ENCODE assay signal across 9 cellular contexts in the genomic region with DNA sequence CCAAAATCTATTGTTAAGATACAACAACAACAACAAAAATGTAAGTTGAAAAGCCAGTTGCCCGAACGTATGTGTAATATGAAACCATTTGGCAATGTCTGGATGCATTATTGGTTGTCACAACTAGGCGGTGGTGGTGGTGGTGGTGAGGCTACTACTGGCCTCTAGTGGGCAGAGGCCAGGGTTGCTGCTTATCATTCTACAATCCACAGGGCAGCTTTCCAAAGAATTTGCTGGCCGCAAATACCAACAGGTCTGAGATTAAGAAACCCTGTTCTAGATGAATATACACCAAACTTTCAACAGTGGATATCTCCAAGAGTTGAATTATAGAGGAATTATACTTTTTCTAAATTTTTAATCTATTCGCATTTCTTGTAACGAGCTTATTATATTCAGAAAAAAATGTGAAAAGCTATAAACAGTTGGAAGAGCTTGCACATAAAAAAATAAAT. TPM values are rescaled to one million over a fixed set of nuclear protein-coding genes. Genes with fewer than 3 reads are reported as not detected.
DNase-seq lines count a peak whose midpoint lies in the region; TF ChIP-seq lines count a peak whose summit lies in the region.
"Had no signal": no experiment of that assay in that cellular context is flagged by ENCODE, and none has a peak within 500 bp of the region (broad histone marks: within the 10 kb centered on the region; RNA-seq: fewer than 3 reads in every experiment).

No MANE protein-coding gene starts in this region.

- no peaks in the 10 kb centered on the region for H3K4me1 ChIP-seq in Caco-2

- H3K4me3 Mint-ChIP-seq in Caco-2 (ENCODE audit: unreplicated experiment): no peak overlapping the region

- H3K9ac ChIP-seq in SK-N-MC (ENCODE audit: insufficient read length): peak overlapping the region; percentile 70
- H3K9ac ChIP-seq: KMS-11 had no signal

- TF ChIP-seq CTCF in Caco-2 (IDR thresholded peaks at IDR 0.05; ENCODE audit: insufficient read depth in 1 of 2, low read depth in 1 of 2, low read length in 1 of 2, severe bottlenecking in 1 of 2, unreplicated experiment in 1 of 2): no peak

- peaks cover 13% of the 10 kb centered on the region for H3K4me1 Mint-ChIP-seq in Caco-2 (ENCODE audit: low read depth, unreplicated experiment)

- no peaks in the 10 kb centered on the region for H3K27me3 ChIP-seq in Caco-2 (replicated peaks; ENCODE audit: control insufficient read depth, insufficient read depth, low read length)

- DNase-seq in GDM1 (lab: John Stamatoyannopoulos, UW) (peak; percentile 7), HS-27A (ENCODE audit: low read depth) (peak; percentile 71), SK-N-MC (ENCODE audit: low read depth, low spot score) (no peak), fibroblast of the conjunctiva (ENCODE audit: low read depth) (peak; percentile 80), posterior cingulate gyrus (peak in 6 of 10 donors; percentile 18 to 87 (median 30)), Caco-2 (no peak), HUDEP-2 (lab: John Stamatoyannopoulos, UW; ENCODE audit: unreplicated experiment in 76 of 76) (no peak)
- DNase-seq in activated CD8-positive, alpha-beta memory T cell treated with anti-CD3 and anti-CD28 coated beads, Interleukin-2, amount 50 U/mL, for 48 hours: no peak

- H3K4me3 ChIP-seq in SK-N-MC (peak overlapping the region; percentile 79), Caco-2 (ENCODE audit: low read depth, low read length) (no peak overlapping the region)

- CTCF ChIA-PET in Caco-2 (lab: Charles Lee): interaction anchor here (0.6 to 2.1 kb wide), 6 partner anchors 14 to 328 kb away, joined by 3 to 6 read pairs (median 5); a partner anchor contains a TSS

- no peaks in the 10 kb centered on the region for H3K27me3 Mint-ChIP-seq in Caco-2 (ENCODE audit: insufficient read depth, unreplicated experiment)

- no peaks in the 10 kb centered on the region for H3K9me3 ChIP-seq in SK-N-MC (ENCODE audit: low read depth, low read length)
- no peaks in the 10 kb centered on the region for H3K9me3 ChIP-seq in Caco-2

- intact Hi-C loops in posterior cingulate gyrus (cut with DNase I) (loop anchor here (1.0 kb wide), 3 partner anchors 27 to 126 kb away; a partner anchor contains a TSS), Caco-2 (cut with micrococcal nuclease; ENCODE audit: unreplicated experiment) (loop anchor here (1.0 to 5.0 kb wide), 5 partner anchors 27 to 198 kb away; a partner anchor contains a TSS)

- POLR2A ChIA-PET in Caco-2 (lab: Charles Lee): no interaction called here

- H3K9me3 Mint-ChIP-seq in Caco-2 (ENCODE audit: unreplicated experiment): no peaks in the 10 kb centered on the region

- no TSS peak for BruUV-seq in Caco-2 (replicated peaks; lab: Mats Ljungman, UMichigan)

- H3K36me3 ChIP-seq in SK-N-MC (ENCODE audit: insufficient read depth, low read length) (no peaks in the 10 kb centered on the region), Caco-2 (ENCODE audit: control insufficient read depth, insufficient read depth, low read length) (no peaks in the 10 kb centered on the region)

- no peak overlapping the region for H3K27ac Mint-ChIP-seq in Caco-2 (ENCODE audit: unreplicated experiment)

- H3K36me3 Mint-ChIP-seq in Caco-2 (ENCODE audit: insufficient read depth, unreplicated experiment): no peaks in the 10 kb centered on the region

- H3K27ac ChIP-seq in SK-N-MC: no peak overlapping the region
- H3K27ac ChIP-seq: KMS-11 had no signal

RNA-seq across cellular contexts. Expression of a gene that starts 26.8 kb away (rescaled TPM):
- 2.9 and 3.1 TPM in 2 replicates for total RNA-seq in Caco-2 (2022)

RNA-seq across cellular contexts. Expression of a gene that starts 36.9 kb away (rescaled TPM):
- total RNA-seq in Caco-2 (2022): 383 and 410 TPM in 2 replicates

Comparison
In these comparisons a context has a peak if more than half of its experiments do, and no peak if none do; other contexts are left out.
1. DNase-seq: peak in GDM1 (single experiment), HS-27A (single experiment), fibroblast of the conjunctiva (single experiment) and posterior cingulate gyrus (6 of 10); none in SK-N-MC (single experiment), Caco-2 (0 of 2), activated CD8-positive, alpha-beta memory T cell treated with anti-CD3 and anti-CD28 coated beads, Interleukin-2, amount 50 U/mL, for 48 hours (single experiment) and HUDEP-2 (0 of 76).